17 cellular contexts compared by ENCODE assay signal in the genomic region with DNA sequence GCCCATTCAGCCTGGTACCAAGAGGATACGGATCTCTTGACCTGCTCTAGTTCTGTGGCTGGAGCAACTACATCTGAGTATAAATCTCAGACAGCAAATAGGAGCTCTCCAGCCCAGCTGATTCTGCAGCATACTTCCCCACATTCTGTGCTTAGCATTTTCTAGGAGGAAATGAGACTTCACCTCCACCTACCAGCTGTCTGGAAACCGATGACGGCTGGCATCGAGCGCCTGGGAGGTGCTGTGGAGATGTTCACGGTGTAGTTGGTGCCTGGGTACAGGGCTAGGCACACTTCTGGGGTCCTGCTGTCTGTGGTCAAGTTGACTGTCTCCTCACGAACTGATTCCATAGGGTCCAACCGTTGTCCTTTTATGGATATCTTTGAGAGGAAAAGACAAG.
"Had no signal": no experiment of that assay in that cellular context is flagged by ENCODE, and none has a peak within 500 bp of the region (broad histone marks: within the 10 kb centered on the region; RNA-seq: fewer than 3 reads in every experiment).

No MANE protein-coding gene starts in this region.

- H3K36me3 ChIP-seq: gastrocnemius medialis had no signal

- H3K9me3 Mint-ChIP-seq: activated CD4-positive, alpha-beta memory T cell treated with anti-CD3 and anti-CD28 coated beads for 36 hours; activated naive CD4-positive, alpha-beta T cell treated with anti-CD3 and anti-CD28 coated beads for 36 hours; activated T-cell treated with anti-CD3 and anti-CD28 coated beads, Interleukin-2, amount 50 U/mL, for 24 hours; T-helper 2 cell treated with Interferon-gamma antibody and Interleukin-4, amounts not matched to agents 5 μg/mL and 100 μg/mL, for 36 hours; WTC11 had no signal

- ATAC-seq: body of pancreas, gastrocnemius medialis, heart right ventricle, left lung, right cardiac atrium, WTC11 had no signal

- DNase-seq: activated CD4-positive, alpha-beta memory T cell treated with anti-CD3 and anti-CD28 coated beads for 36 hours; activated CD4-positive, alpha-beta T cell treated with anti-CD3 and anti-CD28 coated beads for 4 hours; activated naive CD4-positive, alpha-beta T cell treated with anti-CD3 and anti-CD28 coated beads for 36 hours; activated T-cell treated with anti-CD3 and anti-CD28 coated beads, Interleukin-2, amount 50 U/mL, for 24 hours; body of pancreas; erythroblast; gastrocnemius medialis; heart right ventricle; left lung; right cardiac atrium; stimulated activated CD4-positive, alpha-beta T cell treated with anti-CD3 and anti-CD28 coated beads, Interleukin-15, amount 100 ng/mL, for 24 hours; stimulated activated CD4-positive, alpha-beta T cell treated with anti-CD3 and anti-CD28 coated beads, Interleukin-2, amount 100 ng/mL, for 48 hours had no signal

- H3K9me3 ChIP-seq: body of pancreas, gastrocnemius medialis, heart right ventricle, left lung, thoracic aorta had no signal

- H3K36me3 Mint-ChIP-seq: WTC11 had no signal

- H3K4me3 Mint-ChIP-seq: activated CD4-positive, alpha-beta memory T cell treated with anti-CD3 and anti-CD28 coated beads for 36 hours; activated naive CD4-positive, alpha-beta T cell treated with anti-CD3 and anti-CD28 coated beads for 36 hours; activated T-cell treated with anti-CD3 and anti-CD28 coated beads, Interleukin-2, amount 50 U/mL, for 24 hours; T-helper 2 cell treated with Interferon-gamma antibody and Interleukin-4, amounts not matched to agents 5 μg/mL and 100 μg/mL, for 36 hours; WTC11 had no signal

- H3K27ac ChIP-seq: body of pancreas, gastrocnemius medialis, heart right ventricle, left lung, thoracic aorta had no signal

- H3K27me3 ChIP-seq: body of pancreas, gastrocnemius medialis, heart right ventricle, left lung had no signal

- H3K27me3 Mint-ChIP-seq: activated CD4-positive, alpha-beta memory T cell treated with anti-CD3 and anti-CD28 coated beads for 36 hours; activated T-cell treated with anti-CD3 and anti-CD28 coated beads, Interleukin-2, amount 50 U/mL, for 24 hours; progenitor cell of endocrine pancreas had no signal

- H3K27ac Mint-ChIP-seq: activated CD4-positive, alpha-beta memory T cell treated with anti-CD3 and anti-CD28 coated beads for 36 hours; activated naive CD4-positive, alpha-beta T cell treated with anti-CD3 and anti-CD28 coated beads for 36 hours; activated T-cell treated with anti-CD3 and anti-CD28 coated beads, Interleukin-2, amount 50 U/mL, for 24 hours; progenitor cell of endocrine pancreas; T-helper 2 cell treated with Interferon-gamma antibody and Interleukin-4, amounts not matched to agents 5 μg/mL and 100 μg/mL, for 36 hours; WTC11 had no signal

- H3K4me3 ChIP-seq: body of pancreas, gastrocnemius medialis, heart right ventricle, left lung, skin epidermis, thoracic aorta had no signal

- H3K4me1 ChIP-seq: body of pancreas, gastrocnemius medialis, heart right ventricle, left lung had no signal
